Comparison of ENCODE assay signal across 8 cellular contexts in genomic region chr19:9768175-9769112, GRCh38. TPM values are rescaled to one million over a fixed set of nuclear protein-coding genes. Genes with fewer than 3 reads are reported as not detected.
DNase-seq lines count a peak whose midpoint lies in the region; ATAC-seq and TF ChIP-seq lines count a peak whose summit lies in the region.

Gene ZNF846, minus strand, starts transcription at chr19:9768738. Its CDS starts 3,788 bp downstream, at chr19:9764950.

- CTCF ChIA-PET in PC-3 (lab: Charles Lee): interaction anchor here (0.5 to 0.7 kb wide), 4 partner anchors 28 to 1638 kb away, joined by 3 to 13 read pairs (median 6); no protein-coding TSS in a partner anchor

- no peak for TF ChIP-seq CTCF in PC-3 (conservative IDR thresholded peaks at IDR 0.05; ENCODE audit: low read depth, low read length)

- peaks cover 10% of the 10 kb centered on the region for H3K36me3 ChIP-seq in PC-3 (ENCODE audit: low read depth, low read length)
- peaks cover 2 to 3% of the 10 kb centered on the region in 2 donors for H3K36me3 ChIP-seq in esophagus (ENCODE audit: control insufficient read depth in 2 of 2, insufficient read depth in 2 of 2, low read length in 1 of 2)
- no peaks in the 10 kb centered on the region for H3K36me3 ChIP-seq in mucosa of stomach (ENCODE audit: control insufficient read depth, insufficient read depth, low read length)

- H3K27me3 ChIP-seq in PC-3 (ENCODE audit: low read length) (no peaks in the 10 kb centered on the region), esophagus (ENCODE audit: control insufficient read depth in 1 of 2, insufficient read depth in 2 of 2, low read length in 2 of 2) (no peaks in the 10 kb centered on the region), mucosa of stomach (ENCODE audit: control insufficient read depth, insufficient read depth, low read length) (no peaks in the 10 kb centered on the region)

- no peaks in the 10 kb centered on the region for H3K9me2 ChIP-seq in PC-3 (replicated peaks; ENCODE audit: low read length)

- H4K20me1 ChIP-seq in PC-3 (ENCODE audit: low read length): no peaks in the 10 kb centered on the region

- H3F3A ChIP-seq in PC-3 (ENCODE audit: low read length, unreplicated experiment): no peaks in the 10 kb centered on the region

- peak within 1 kb of the TSS; percentile 97 for H3K4me2 ChIP-seq in PC-3 (ENCODE audit: low read length)

- WGBS in esophagus, 2 donors: 0 to 1% methylated on average over 62 to 65 of the region's 65 CpGs

- DNase-seq in DMS153 (lab: John Stamatoyannopoulos, UW) (peak; percentile 94), PC-3 (peak; percentile 99)
- DNase-seq in activated T-cell treated with anti-CD3 and anti-CD28 coated beads, Interleukin-2, amount 50 U/mL, for 48 hours: peak; percentile 95 to 96
- DNase-seq in stimulated activated CD8-positive, alpha-beta memory T cell treated with anti-CD3 and anti-CD28 coated beads, Interleukin-4, amount 100 ng/mL, for 48 hours: peak; percentile 96

- intact Hi-C loops in PC-3 (cut with micrococcal nuclease): loop anchor here (1.0 kb wide), 2 partner anchors 17 to 93 kb away; partner anchors contain the start of gene ZNF562

- H3K4me3 ChIP-seq in PC-3 (ENCODE audit: low read length): peak within 1 kb of the TSS; percentile 93
- H3K4me3 ChIP-seq in esophagus (ENCODE audit: low read depth in 1 of 2, low read length in 2 of 2): peak within 1 kb of the TSS; percentile 55 to 86
- peak within 1 kb of the TSS; percentile 77 for H3K4me3 ChIP-seq in mucosa of stomach (ENCODE audit: low read length)

- ATAC-seq in GM21529 (IDR thresholded peaks at IDR 0.05; ENCODE audit: unreplicated experiment) (peak; percentile 97), PC-3 (peak; percentile 99)

- H2AFZ ChIP-seq in PC-3 (ENCODE audit: low read length): peak within 1 kb of the TSS; percentile 99

- H3K27ac ChIP-seq in PC-3 (ENCODE audit: low read length) (peak within 1 kb of the TSS; percentile 85), esophagus (ENCODE audit: low read depth in 2 of 2, low read length in 1 of 2) (peak within 1 kb of the TSS; percentile 97 to 99)

- H3K4me1 ChIP-seq in PC-3 (ENCODE audit: insufficient read depth, low read length): peaks cover 7% of the 10 kb centered on the region; the same call in 1 of the 2 replicates
- H3K4me1 ChIP-seq in esophagus (ENCODE audit: control insufficient read depth in 2 of 2, insufficient read depth in 2 of 2, low read length in 1 of 2): no peaks in the 10 kb centered on the region
- no peaks in the 10 kb centered on the region for H3K4me1 ChIP-seq in mucosa of stomach (ENCODE audit: control insufficient read depth, insufficient read depth, low read length)

- POLR2A ChIA-PET in PC-3 (lab: Charles Lee; ENCODE audit: unreplicated experiment): interaction anchor here (0.6 kb wide), 1 partner anchor 10 kb away, joined by 5 read pairs; no protein-coding TSS in a partner anchor

- H3K9ac ChIP-seq in PC-3 (ENCODE audit: low read length) (peak within 1 kb of the TSS; percentile 95), mucosa of stomach (ENCODE audit: low read length) (peak within 1 kb of the TSS; percentile 96)

- TF ChIP-seq EP300 in Ishikawa (IDR thresholded peaks at IDR 0.05; ENCODE audit: borderline replicate concordance): peak; percentile 29; the same call in 1 of the 2 replicates

- H3K79me2 ChIP-seq in PC-3 (ENCODE audit: low read length): peaks cover 8% of the 10 kb centered on the region

- TSS peak; percentile 85 for BruUV-seq in PC-3 (replicated peaks; lab: Mats Ljungman, UMichigan)

- H3K9me3 ChIP-seq in PC-3 (ENCODE audit: low read length) (peaks cover 2% of the 10 kb centered on the region; the same call in 1 of the 2 replicates), esophagus (ENCODE audit: control insufficient read depth in 2 of 2, insufficient read depth in 1 of 2, low read depth in 1 of 2, low read length in 1 of 2) (no peaks in the 10 kb centered on the region), mucosa of stomach (ENCODE audit: control insufficient read depth, low read length) (no peaks in the 10 kb centered on the region)

- no peak for TF ChIP-seq RAD21 in Ishikawa (IDR thresholded peaks at IDR 0.05; ENCODE audit: low read depth)

TF ChIP-seq in Ishikawa, 13 proteins besides CTCF, POLR2A, EP300 and RAD21:
- TF ChIP-seq YY1 (IDR thresholded peaks at IDR 0.05; ENCODE audit: low read depth) (peak; percentile 55; the same call in 1 of the 2 replicates), CEBPB (IDR thresholded peaks at IDR 0.05) (no peak), FOXM1 (IDR thresholded peaks at IDR 0.05; ENCODE audit: borderline replicate concordance, low read depth) (peak; percentile 43; the same call in 1 of the 2 replicates), TCF12 (IDR thresholded peaks at IDR 0.05; ENCODE audit: low read depth) (peak; percentile 66), TAF1 (IDR thresholded peaks at IDR 0.05; ENCODE audit: low read depth) (peak; percentile 62), EGR1 (IDR thresholded peaks at IDR 0.05) (no peak), CREB1 (IDR thresholded peaks at IDR 0.05; ENCODE audit: low read depth) (0 out of 2 replicates have a peak, but pooled peaks have one; percentile 31), TEAD4 (IDR thresholded peaks at IDR 0.05) (peak; percentile 47), ZBTB7A (IDR thresholded peaks at IDR 0.05; ENCODE audit: low read depth) (0 out of 2 replicates have a peak, but pooled peaks have one; percentile 88)
- TF ChIP-seq, protein P1, sequence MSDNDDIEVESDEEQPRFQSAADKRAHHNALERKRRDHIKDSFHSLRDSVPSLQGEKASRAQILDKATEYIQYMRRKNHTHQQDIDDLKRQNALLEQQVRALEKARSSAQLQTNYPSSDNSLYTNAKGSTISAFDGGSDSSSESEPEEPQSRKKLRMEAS (IDR thresholded peaks at IDR 0.05): peak; percentile 91

RNA-seq across cellular contexts. Expression of gene ZNF846, which starts in this region (rescaled TPM):
- total RNA-seq in PC-3 (2014; rRNA removed): 10.9 and 15.7 TPM in 2 replicates
- polyA plus RNA-seq in esophagus: 10 to 100 TPM in 1 of 2 donors, 1 to 10 TPM in 1; 8.4 to 17.5 TPM

Comparison
In these comparisons a context has a peak if more than half of its experiments do, and no peak if none do; other contexts are left out.
1. Peak in every context shown above with its lines: DNase-seq, ATAC-seq, H3K4me3 ChIP-seq and H3K27ac ChIP-seq.